In the genomic region with DNA sequence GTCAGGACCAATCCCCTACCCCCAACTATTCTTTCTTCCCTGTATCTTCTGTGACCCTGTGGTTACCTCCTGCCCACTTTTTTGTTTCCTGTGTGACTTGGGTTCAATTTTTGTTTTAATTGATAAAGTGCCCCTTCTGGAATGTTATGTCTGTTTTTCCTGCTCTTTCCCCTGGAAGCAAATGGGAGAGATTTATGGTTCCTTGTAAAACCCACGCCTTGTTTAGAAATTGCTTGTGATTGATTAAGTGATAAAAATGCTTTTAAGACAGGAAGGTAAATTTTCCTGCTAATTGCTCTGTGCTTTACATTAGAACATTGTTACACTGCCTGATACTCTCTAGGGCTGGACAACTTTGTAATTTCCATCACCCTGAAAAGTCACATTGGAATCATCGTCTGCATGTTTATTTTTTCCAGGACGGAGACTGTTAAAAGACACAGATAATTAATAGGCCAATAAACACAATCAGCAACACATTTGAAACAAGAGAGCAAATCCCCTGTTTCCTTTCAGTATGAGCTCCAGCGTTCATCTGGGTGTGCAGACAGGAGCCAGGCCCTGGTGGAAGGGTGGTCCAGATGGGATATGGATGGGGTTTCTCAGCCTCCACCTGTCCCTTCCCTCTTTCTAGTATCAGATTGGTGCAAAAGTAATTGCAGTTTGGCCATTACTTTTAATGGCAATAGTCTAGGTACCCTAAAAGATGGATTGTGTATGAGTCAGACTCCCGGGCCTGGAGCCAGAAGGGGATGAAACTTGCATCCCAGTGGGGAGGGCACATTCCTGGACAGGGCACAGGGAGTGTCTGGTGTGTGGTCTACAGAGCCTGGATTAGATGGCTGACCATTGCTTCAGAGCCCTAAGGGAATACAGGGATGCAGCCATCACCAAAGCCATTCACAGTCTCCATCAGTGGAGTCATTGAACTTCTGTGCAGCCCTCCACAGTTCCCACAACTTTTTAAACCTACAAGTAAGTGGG, we compare ENCODE assay signal across 18 cellular contexts. TPM values are rescaled to one million over a fixed set of nuclear protein-coding genes. Genes with fewer than 3 reads are reported as not detected.
DNase-seq lines count a peak whose midpoint lies in the region; ATAC-seq and TF ChIP-seq lines count a peak whose summit lies in the region.
"Had no signal": no experiment of that assay in that cellular context is flagged by ENCODE, and none has a peak within 500 bp of the region (broad histone marks: within the 10 kb centered on the region; RNA-seq: fewer than 3 reads in every experiment).

No MANE protein-coding gene starts in this region.

- no peaks in the 10 kb centered on the region for H3K9me3 ChIP-seq in body of pancreas
- no peaks in the 10 kb centered on the region for H3K9me3 ChIP-seq in psoas muscle
- H3K9me3 ChIP-seq in suprapubic skin = no peaks in the 10 kb centered on the region
- H3K9me3 ChIP-seq: heart left ventricle, right lobe of liver had no signal

- no peaks in the 10 kb centered on the region for H3K79me2 ChIP-seq in mesendoderm (ENCODE audit: control insufficient read depth, insufficient read depth, low read length)

- H3K23ac ChIP-seq in mesendoderm (ENCODE audit: low read length) = no peak overlapping the region

- no peak overlapping the region for H3K9ac ChIP-seq in mesendoderm (ENCODE audit: low read length)

- WGBS in body of pancreas, 2 donors = 12 to 20% methylated on average over 4 to 5 of the region's 5 CpGs
- 55 to 57% (median 56%) methylated on average over 5 of the region's 5 CpGs for WGBS in psoas muscle, 3 donors
- WGBS in suprapubic skin = 30% methylated on average over 5 of the region's 5 CpGs
- WGBS in mesendoderm (ENCODE audit: extremely low coverage, insufficient coverage, low lambda C conversion rate) = no CpG with 5 or more reads among the region's 5 CpGs

- H3K18ac ChIP-seq in mesendoderm (ENCODE audit: low read length) = no peak overlapping the region

- H2BK5ac ChIP-seq in mesendoderm (ENCODE audit: low read length) = no peak overlapping the region

- DNase-seq in EL (peak; percentile 47), LHCN-M2 (ENCODE audit: low read depth) (peak; percentile 76), body of pancreas (peak; percentile 3 to 26 (median 10)), psoas muscle (peak in 1 of 2 donors; percentile 26), NOMO-1 treated with DMSO at 0.1 percent for 48 hours (lab: John Stamatoyannopoulos, UW; ENCODE audit: unreplicated experiment) (no peak), suprapubic skin (ENCODE audit: low spot score in 2 of 2) (no peak), mesendoderm (no peak)
- DNase-seq in activated naive CD4-positive, alpha-beta T cell treated with anti-CD3 and anti-CD28 coated beads for 36 hours = no peak
- DNase-seq: CD8-positive, alpha-beta memory T cell; heart left ventricle; MV-4-11; stimulated activated naive B cell treated with anti-CD40 and anti-IgM and Interleukin-4, amounts not matched to agents 10 μg/mL and 1 μg/mL and 100 μg/mL, for 72 hours had no signal

- H3K27ac ChIP-seq in body of pancreas (no peak overlapping the region), psoas muscle (no peak overlapping the region), suprapubic skin (no peak overlapping the region), mesendoderm (ENCODE audit: low read depth, low read length) (no peak overlapping the region)
- H3K27ac ChIP-seq: epithelial cell of prostate, heart left ventricle, HL-60, right lobe of liver had no signal

- no peaks in the 10 kb centered on the region for H3K36me3 ChIP-seq in body of pancreas (replicated peaks in 1 of 2; ENCODE audit: insufficient read depth in 1 of 2, low read depth in 2 of 2)
- no peaks in the 10 kb centered on the region for H3K36me3 ChIP-seq in psoas muscle (ENCODE audit: insufficient read depth in 1 of 2, low read depth in 1 of 2)
- H3K36me3 ChIP-seq in suprapubic skin = no peaks in the 10 kb centered on the region
- H3K36me3 ChIP-seq in mesendoderm (ENCODE audit: control insufficient read depth, insufficient read depth, low read length) = no peaks in the 10 kb centered on the region
- H3K36me3 ChIP-seq: heart left ventricle, right lobe of liver had no signal

- no peak overlapping the region for H2BK15ac ChIP-seq in mesendoderm (replicated peaks; ENCODE audit: low read depth)

- H2BK120ac ChIP-seq in mesendoderm (ENCODE audit: low read depth, low read length) = no peak overlapping the region

- intact Hi-C loops in body of pancreas (cut with DNase I) (no loop called here), psoas muscle (cut with DNase I) (no loop called here)
- intact Hi-C loops in activated naive CD4-positive, alpha-beta T cell treated with anti-CD3 and anti-CD28 coated beads for 36 hours (cut with micrococcal nuclease) = no loop called here

- no peak overlapping the region for H4K8ac ChIP-seq in mesendoderm (ENCODE audit: low read depth, low read length)

- TF ChIP-seq POLR2A in body of pancreas (IDR thresholded peaks at IDR 0.05) = no peak
- no peak for TF ChIP-seq POLR2A in suprapubic skin (IDR thresholded peaks at IDR 0.05)

- H3K4me1 Mint-ChIP-seq in activated naive CD4-positive, alpha-beta T cell treated with anti-CD3 and anti-CD28 coated beads for 36 hours (ENCODE audit: low read depth) = no peaks in the 10 kb centered on the region
- H3K4me1 Mint-ChIP-seq: CD8-positive, alpha-beta memory T cell; stimulated activated naive B cell treated with anti-CD40 and anti-IgM and Interleukin-4, amounts not matched to agents 10 μg/mL and 1 μg/mL and 100 μg/mL, for 72 hours; WTC11 had no signal

- H3K27me3 ChIP-seq in body of pancreas (no peaks in the 10 kb centered on the region), psoas muscle (ENCODE audit: insufficient read depth in 3 of 3, low read length in 2 of 3) (no peaks in the 10 kb centered on the region), suprapubic skin (no peaks in the 10 kb centered on the region), mesendoderm (ENCODE audit: insufficient read depth, low read length, poor library complexity) (no peaks in the 10 kb centered on the region)
- H3K27me3 ChIP-seq: right lobe of liver had no signal

- H2AK5ac ChIP-seq in mesendoderm (ENCODE audit: low read length) = no peak overlapping the region

- no peak for TF ChIP-seq CTCF in body of pancreas (IDR thresholded peaks at IDR 0.05)
- no peak for TF ChIP-seq CTCF in psoas muscle (IDR thresholded peaks at IDR 0.05)
- TF ChIP-seq CTCF in suprapubic skin (IDR thresholded peaks at IDR 0.05) = no peak

- H4K5ac ChIP-seq in mesendoderm (ENCODE audit: low read length) = no peak overlapping the region

- H3K9me3 Mint-ChIP-seq in activated naive CD4-positive, alpha-beta T cell treated with anti-CD3 and anti-CD28 coated beads for 36 hours = no peaks in the 10 kb centered on the region
- H3K9me3 Mint-ChIP-seq: activated naive CD4-positive, alpha-beta T cell treated with anti-CD3 and anti-CD28 coated beads, Interleukin-2, amount 50 U/mL, for 72 hours; CD8-positive, alpha-beta memory T cell; stimulated activated naive B cell treated with anti-CD40 and anti-IgM and Interleukin-4, amounts not matched to agents 10 μg/mL and 1 μg/mL and 100 μg/mL, for 72 hours; WTC11 had no signal

- H3K4me3 Mint-ChIP-seq in activated naive CD4-positive, alpha-beta T cell treated with anti-CD3 and anti-CD28 coated beads for 36 hours = no peak overlapping the region
- H3K4me3 Mint-ChIP-seq: CD8-positive, alpha-beta memory T cell; stimulated activated naive B cell treated with anti-CD40 and anti-IgM and Interleukin-4, amounts not matched to agents 10 μg/mL and 1 μg/mL and 100 μg/mL, for 72 hours; WTC11 had no signal

- H3K4me1 ChIP-seq in body of pancreas (no peaks in the 10 kb centered on the region), psoas muscle (no peaks in the 10 kb centered on the region), suprapubic skin (no peaks in the 10 kb centered on the region), mesendoderm (ENCODE audit: control insufficient read depth, low read depth, low read length) (no peaks in the 10 kb centered on the region)
- H3K4me1 ChIP-seq: heart left ventricle, right lobe of liver had no signal

- H3K79me1 ChIP-seq in mesendoderm (ENCODE audit: low read length) = no peaks in the 10 kb centered on the region

- ATAC-seq in body of pancreas = no peak
- peak; percentile 65 to 77 (median 67) for ATAC-seq in psoas muscle
- ATAC-seq: activated naive CD4-positive, alpha-beta T cell treated with anti-CD3 and anti-CD28 coated beads, Interleukin-2, amount 50 U/mL, for 72 hours; stimulated activated naive B cell treated with anti-CD40 and anti-IgM and Interleukin-4, amounts not matched to agents 10 μg/mL and 1 μg/mL and 100 μg/mL, for 72 hours; WTC11 had no signal

- no peak overlapping the region for H3K56ac ChIP-seq in mesendoderm (ENCODE audit: low read length)

- TF ChIP-seq EP300 in suprapubic skin (IDR thresholded peaks at IDR 0.05) = no peak

- CTCF ChIA-PET in activated naive CD4-positive, alpha-beta T cell treated with anti-CD3 and anti-CD28 coated beads for 36 hours (lab: Charles Lee) = no interaction called here

- H3K27ac Mint-ChIP-seq in activated naive CD4-positive, alpha-beta T cell treated with anti-CD3 and anti-CD28 coated beads for 36 hours = no peak overlapping the region
- H3K27ac Mint-ChIP-seq: stimulated activated naive B cell treated with anti-CD40 and anti-IgM and Interleukin-4, amounts not matched to agents 10 μg/mL and 1 μg/mL and 100 μg/mL, for 72 hours; WTC11 had no signal

- H3K4ac ChIP-seq in mesendoderm (ENCODE audit: low read depth, low read length) = no peak overlapping the region

- no peak overlapping the region for H3K4me2 ChIP-seq in mesendoderm (ENCODE audit: low read length)

- peaks cover 9% of the 10 kb centered on the region for H3K27me3 Mint-ChIP-seq in activated naive CD4-positive, alpha-beta T cell treated with anti-CD3 and anti-CD28 coated beads for 36 hours (ENCODE audit: low read depth)

- H3K4me3 ChIP-seq in body of pancreas = no peak overlapping the region
- no peak overlapping the region for H3K4me3 ChIP-seq in psoas muscle
- no peak overlapping the region for H3K4me3 ChIP-seq in suprapubic skin
- H3K4me3 ChIP-seq in mesendoderm (ENCODE audit: low read length) = no peak overlapping the region
- H3K4me3 ChIP-seq: heart left ventricle, right lobe of liver had no signal

- no peaks in the 10 kb centered on the region for H3K36me3 Mint-ChIP-seq in activated naive CD4-positive, alpha-beta T cell treated with anti-CD3 and anti-CD28 coated beads for 36 hours (ENCODE audit: low read depth)
- H3K36me3 Mint-ChIP-seq: activated naive CD4-positive, alpha-beta T cell treated with anti-CD3 and anti-CD28 coated beads, Interleukin-2, amount 50 U/mL, for 72 hours; CD8-positive, alpha-beta memory T cell; stimulated activated naive B cell treated with anti-CD40 and anti-IgM and Interleukin-4, amounts not matched to agents 10 μg/mL and 1 μg/mL and 100 μg/mL, for 72 hours; WTC11 had no signal

RNA-seq across cellular contexts. Expression of a gene that starts 58.1 kb away (rescaled TPM):
- total RNA-seq in LHCN-M2 (2014; rRNA removed) = under 0.01 TPM in 1 of 2 replicates, not detected in the other
- polyA plus RNA-seq in LHCN-M2 (2012) = not detected
- not detected for total RNA-seq in body of pancreas
- total RNA-seq in psoas muscle = 10 to 100 TPM in 3 of 4 donors, 1 to 10 TPM in 1; 6.6 to 34.8 (median 15.6) TPM
- polyA plus RNA-seq in psoas muscle = 1 to 10 TPM in 2 of 3 donors, under 1 TPM in 1; 0.96 to 3.1 (median 1.9) TPM
- total RNA-seq in activated naive CD4-positive, alpha-beta T cell treated with anti-CD3 and anti-CD28 coated beads for 36 hours = not detected
- total RNA-seq in suprapubic skin = under 1 TPM in 2 of 4 donors, not detected in 2; 0.23 to 0.56 TPM
- not detected for polyA plus RNA-seq in mesendoderm (2013, experiment 1 of 2)
- under 0.01 TPM for polyA plus RNA-seq in mesendoderm (2013, experiment 2 of 2)
- total RNA-seq: activated naive CD4-positive, alpha-beta T cell treated with anti-CD3 and anti-CD28 coated beads, Interleukin-2, amount 50 U/mL, for 72 hours; CD8-positive, alpha-beta memory T cell; chondrocyte; right lobe of liver; WTC11 had no signal
- polyA plus RNA-seq: CD8-positive, alpha-beta memory T cell had no signal

Comparison
In these comparisons a context has a peak if more than half of its experiments do, and no peak if none do; other contexts are left out.
1. DNase-seq: peak in EL (single experiment), LHCN-M2 (single experiment) and body of pancreas (4 of 4); none in NOMO-1 treated with DMSO at 0.1 percent for 48 hours (single experiment), activated naive CD4-positive, alpha-beta T cell treated with anti-CD3 and anti-CD28 coated beads for 36 hours (single experiment), suprapubic skin (0 of 2) and mesendoderm (single experiment).